Comparison of ENCODE assay signal across 11 cellular contexts in genomic region chr3:13018039-13018431, GRCh38. TPM values are rescaled to one million over a fixed set of nuclear protein-coding genes. Genes with fewer than 3 reads are reported as not detected.
A peak's percentile ranks its signal among the peaks of the same experiment; 100 is the strongest.
DNase-seq lines count a peak whose midpoint lies in the region; ATAC-seq and TF ChIP-seq lines count a peak whose summit lies in the region.
"Had no signal": no experiment of that assay in that cellular context is flagged by ENCODE, and none has a peak within 500 bp of the region (broad histone marks: within the 10 kb centered on the region; RNA-seq: fewer than 3 reads in every experiment).

No MANE protein-coding gene starts in this region.

- no peaks in the 10 kb centered on the region for H3K27me3 Mint-ChIP-seq in brain
- H3K27me3 Mint-ChIP-seq in naive B cell: no peaks in the 10 kb centered on the region

- DNase-seq in M059J (ENCODE audit: low read depth): peak; percentile 76
- no peak for DNase-seq in naive B cell
- DNase-seq in NOMO-1 treated with DMSO at 0.1 percent for 48 hours (lab: John Stamatoyannopoulos, UW; ENCODE audit: unreplicated experiment): no peak
- no peak for DNase-seq in GM13977 (ENCODE audit: low spot score)
- DNase-seq in NAMALWA (ENCODE audit: low spot score): no peak
- DNase-seq in SHP77 treated with DMSO at 0.1 percent for 48 hours (lab: John Stamatoyannopoulos, UW): no peak
- DNase-seq: brain microvascular endothelial cell, DMS53 had no signal

- no peak for TF ChIP-seq CTCF in brain (conservative IDR thresholded peaks at IDR 0.05)
- no peak for TF ChIP-seq CTCF in GM13977 (IDR thresholded peaks at IDR 0.05; ENCODE audit: extremely low read depth, insufficient read depth, missing control alignments)

- peaks cover 6% of the 10 kb centered on the region for H3K36me3 Mint-ChIP-seq in brain
- H3K36me3 Mint-ChIP-seq in naive B cell: peaks cover 5 to 17% of the 10 kb centered on the region in 2 donors

- peak overlapping the region; percentile 18 to 76 (median 64); a peak in 16 of 20 replicates for H3K4me3 ChIP-seq in BLaER1 treated with 17β-estradiol and CSF1 and Interleukin-3, amounts not matched to agents 10 nM and 100 nM

- H3K4me3 Mint-ChIP-seq in brain: peak overlapping the region in 1 of 5 experiments; percentile 25
- peak overlapping the region; percentile 82 to 100 (median 88) for H3K4me3 Mint-ChIP-seq in naive B cell

- H3K27ac Mint-ChIP-seq in brain (peak overlapping the region in 4 of 5 experiments; percentile 34 to 86 (median 59)), naive B cell (peak overlapping the region; percentile 96 to 100 (median 99))

- H3K36me3 ChIP-seq in BLaER1 treated with 17β-estradiol and CSF1 and Interleukin-3, amounts not matched to agents 10 nM and 100 nM: no peaks in the 10 kb centered on the region
- H3K36me3 ChIP-seq: brain microvascular endothelial cell had no signal

- H3K9me3 ChIP-seq in BLaER1 treated with 17β-estradiol and CSF1 and Interleukin-3, amounts not matched to agents 10 nM and 100 nM (replicated peaks in 1 of 11): no peaks in the 10 kb centered on the region

- H3K9ac ChIP-seq in BLaER1 treated with 17β-estradiol and CSF1 and Interleukin-3, amounts not matched to agents 10 nM and 100 nM: peak overlapping the region; percentile 90 to 96 (median 94)

- H3K27me3 ChIP-seq in BLaER1 treated with 17β-estradiol and CSF1 and Interleukin-3, amounts not matched to agents 10 nM and 100 nM: no peaks in the 10 kb centered on the region
- H3K27me3 ChIP-seq: brain microvascular endothelial cell had no signal

- H3K27ac ChIP-seq in BLaER1 treated with 17β-estradiol and CSF1 and Interleukin-3, amounts not matched to agents 10 nM and 100 nM: peak overlapping the region; percentile 96 to 100 (median 99); a peak in 21 of 22 replicates
- H3K27ac ChIP-seq: brain microvascular endothelial cell had no signal

- ATAC-seq in naive B cell (ENCODE audit: low read depth in 2 of 2): no peak
- ATAC-seq: HepG2 had no signal

- in situ Hi-C loops in GM13977 (cut with MboI; ENCODE audit: low pct_unique_long_range_greater_than_20kb, low sequenced_read_pairs, unreplicated experiment): no loop called here

- peaks cover 0 to 20% (median 0%) of the 10 kb centered on the region in 11 experiments; a peak in 3 of 22 replicates for H4K20me1 ChIP-seq in BLaER1 treated with 17β-estradiol and CSF1 and Interleukin-3, amounts not matched to agents 10 nM and 100 nM

- H3K4me2 ChIP-seq in BLaER1 treated with 17β-estradiol and CSF1 and Interleukin-3, amounts not matched to agents 10 nM and 100 nM: peak overlapping the region; percentile 92 to 100 (median 99)

- H3K4me1 Mint-ChIP-seq in brain (peaks cover 82% of the 10 kb centered on the region), naive B cell (peaks cover 53 to 93% (median 85%) of the 10 kb centered on the region in 3 donors)

- H3K9me3 Mint-ChIP-seq in brain (peaks cover 0 to 2% (median 0%) of the 10 kb centered on the region in 5 experiments), naive B cell (no peaks in the 10 kb centered on the region)

- H3K4me1 ChIP-seq in BLaER1 treated with 17β-estradiol and CSF1 and Interleukin-3, amounts not matched to agents 10 nM and 100 nM: peaks cover 90 to 100% (median 99%) of the 10 kb centered on the region in 10 experiments

RNA-seq across cellular contexts. Expression of gene IQSEC1, which starts 55.2 kb away (rescaled TPM):
- 3.0 and 7.4 TPM in 2 replicates for total RNA-seq in M059J (2014; rRNA removed; shearing (Covaris generic))
- polyA plus RNA-seq in brain (ENCODE audit: insufficient read depth, low read depth, low replicate concordance) (34.7 TPM), naive B cell (ENCODE audit: low read depth in 6 of 6) (10 to 100 TPM; 14.6 to 73.4 (median 36.9) TPM)
